ENCODE assay signal across 10 cellular contexts in genomic region chr17:83189673-83190385, GRCh38.
DNase-seq lines count a peak whose midpoint lies in the region; ATAC-seq and TF ChIP-seq lines count a peak whose summit lies in the region.
"Had no signal": no experiment of that assay in that cellular context is flagged by ENCODE, and none has a peak within 500 bp of the region (broad histone marks: within the 10 kb centered on the region; RNA-seq: fewer than 3 reads in every experiment).

No MANE protein-coding gene starts in this region.

- no peaks in the 10 kb centered on the region for H3K9me3 ChIP-seq in upper lobe of right lung

- no peaks in the 10 kb centered on the region for H3K9me3 Mint-ChIP-seq in activated naive CD4-positive, alpha-beta T cell treated with anti-CD3 and anti-CD28 coated beads for 36 hours

- no peaks in the 10 kb centered on the region for H3K27me3 ChIP-seq in upper lobe of right lung

- H3K27me3 Mint-ChIP-seq in activated naive CD4-positive, alpha-beta T cell treated with anti-CD3 and anti-CD28 coated beads for 36 hours (ENCODE audit: low read depth): no peaks in the 10 kb centered on the region
- H3K27me3 Mint-ChIP-seq: T-cell had no signal

- no peaks in the 10 kb centered on the region for H3K36me3 ChIP-seq in upper lobe of right lung

- no peak overlapping the region for H3K4me3 ChIP-seq in upper lobe of right lung

- ATAC-seq in upper lobe of right lung: peak; percentile 85
- no peak for ATAC-seq in GM21381 (IDR thresholded peaks at IDR 0.05; ENCODE audit: unreplicated experiment)
- ATAC-seq: T-cell had no signal

- DNase-seq in activated naive CD4-positive, alpha-beta T cell treated with anti-CD3 and anti-CD28 coated beads for 36 hours: peak; percentile 3
- no peak for DNase-seq in activated naive CD4-positive, alpha-beta T cell treated with anti-CD3 and anti-CD28 coated beads, Interleukin-2, amount 50 U/mL, for 16 hours
- DNase-seq in epidermal melanocyte (ENCODE audit: insufficient read length, low spot score) (peak; percentile 88), mucosa of gallbladder (ENCODE audit: low spot score) (peak; percentile 47), upper lobe of right lung (peak; percentile 86), SHP77 (lab: John Stamatoyannopoulos, UW) (no peak)
- DNase-seq in NK-92 treated with Interleukin-12 subunit alpha and Interleukin-12 subunit beta, amount 100 ng/mL, for 24 hours (lab: John Stamatoyannopoulos, UW): no peak

- peaks cover 7% of the 10 kb centered on the region for H3K4me1 Mint-ChIP-seq in activated naive CD4-positive, alpha-beta T cell treated with anti-CD3 and anti-CD28 coated beads for 36 hours (ENCODE audit: low read depth)

- H3K4me3 Mint-ChIP-seq in activated naive CD4-positive, alpha-beta T cell treated with anti-CD3 and anti-CD28 coated beads for 36 hours: no peak overlapping the region
- H3K4me3 Mint-ChIP-seq: T-cell had no signal

- no peaks in the 10 kb centered on the region for H3K36me3 Mint-ChIP-seq in activated naive CD4-positive, alpha-beta T cell treated with anti-CD3 and anti-CD28 coated beads for 36 hours (ENCODE audit: low read depth)
- H3K36me3 Mint-ChIP-seq: T-cell had no signal

- peak overlapping the region; percentile 53 for H3K27ac ChIP-seq in upper lobe of right lung
- H3K27ac ChIP-seq: C4-2B had no signal

- TF ChIP-seq CTCF in upper lobe of right lung (IDR thresholded peaks at IDR 0.05): no peak

- CTCF ChIA-PET in activated naive CD4-positive, alpha-beta T cell treated with anti-CD3 and anti-CD28 coated beads for 36 hours (lab: Charles Lee): no interaction called here

- intact Hi-C loops in activated naive CD4-positive, alpha-beta T cell treated with anti-CD3 and anti-CD28 coated beads for 36 hours (cut with micrococcal nuclease): no loop called here
- intact Hi-C loops in upper lobe of right lung (cut with DNase I): no loop called here

- H3K4me1 ChIP-seq in upper lobe of right lung: no peaks in the 10 kb centered on the region

- no peak overlapping the region for H3K27ac Mint-ChIP-seq in activated naive CD4-positive, alpha-beta T cell treated with anti-CD3 and anti-CD28 coated beads for 36 hours
- H3K27ac Mint-ChIP-seq: T-cell had no signal

Comparison
In these comparisons a context has a peak if more than half of its experiments do, and no peak if none do; other contexts are left out.
1. DNase-seq: peak in activated naive CD4-positive, alpha-beta T cell treated with anti-CD3 and anti-CD28 coated beads for 36 hours (single experiment), epidermal melanocyte (single experiment), mucosa of gallbladder (single experiment) and upper lobe of right lung (single experiment); none in activated naive CD4-positive, alpha-beta T cell treated with anti-CD3 and anti-CD28 coated beads, Interleukin-2, amount 50 U/mL, for 16 hours (single experiment), NK-92 treated with Interleukin-12 subunit alpha and Interleukin-12 subunit beta, amount 100 ng/mL, for 24 hours (single experiment) and SHP77 (0 of 2).